Comparison of ENCODE assay signal across 18 cellular contexts in genomic region chr2:38873763-38874162, GRCh38. TPM values are rescaled to one million over a fixed set of nuclear protein-coding genes. Genes with fewer than 3 reads are reported as not detected.
"Had no signal": no experiment of that assay in that cellular context is flagged by ENCODE, and none has a peak within 500 bp of the region (broad histone marks: within the 10 kb centered on the region; RNA-seq: fewer than 3 reads in every experiment).

No MANE protein-coding gene starts in this region.

- ATAC-seq: esophagus mucosa; heart left ventricle; naive thymus-derived CD4-positive, alpha-beta T cell had no signal

- H3K36me3 ChIP-seq: heart left ventricle, neutrophil, ovary, right atrium auricular region, upper lobe of left lung, uterus had no signal

- H3K4me3 ChIP-seq: heart left ventricle, ovary, right atrium auricular region, upper lobe of left lung, uterus had no signal

- H3K27me3 Mint-ChIP-seq: naive thymus-derived CD4-positive, alpha-beta T cell had no signal

- H3K4me1 ChIP-seq: uterus had no signal

- H3K27me3 ChIP-seq: dorsolateral prefrontal cortex, heart left ventricle, neutrophil, ovary, right atrium auricular region, upper lobe of left lung, uterus had no signal

- H3K27ac ChIP-seq: dorsolateral prefrontal cortex, heart left ventricle, neutrophil, ovary, right atrium auricular region, upper lobe of left lung, uterus had no signal

- DNase-seq: cortex of kidney; dorsolateral prefrontal cortex; effector CD8-positive, alpha-beta T cell; heart left ventricle; hippocampal formation; kidney glomerular epithelial cell; mammary epithelial cell; naive thymus-derived CD4-positive, alpha-beta T cell; ovary; small intestine; stimulated activated CD4-positive, alpha-beta T cell treated with anti-CD3 and anti-CD28 coated beads, Interleukin-12 subunit alpha, Interleukin-12 subunit beta, amount 100 ng/mL, for 4 hours; stimulated activated CD4-positive, alpha-beta T cell treated with anti-CD3 and anti-CD28 coated beads, Interleukin-2, amount 100 ng/mL, for 48 hours; stimulated activated naive CD4-positive, alpha-beta T cell treated with Interleukin-2 at 50 U/mL for 16 hours; uterus had no signal

- H3K9me3 ChIP-seq: neutrophil, ovary, upper lobe of left lung had no signal

RNA-seq across cellular contexts. Expression of gene ARHGEF33, which starts 15.9 kb away (rescaled TPM):
- total RNA-seq: esophagus mucosa had no signal
- polyA plus RNA-seq: naive thymus-derived CD4-positive, alpha-beta T cell had no signal
